In genomic region chr3:136584728-136585127, GRCh38 we compare ENCODE assay signal across 27 cellular contexts.
DNase-seq lines count a peak whose midpoint lies in the region; ATAC-seq and TF ChIP-seq lines count a peak whose summit lies in the region.
"Had no signal": no experiment of that assay in that cellular context is flagged by ENCODE, and none has a peak within 500 bp of the region (broad histone marks: within the 10 kb centered on the region; RNA-seq: fewer than 3 reads in every experiment).

No MANE protein-coding gene starts in this region.

- H3F3A ChIP-seq in PC-3 (ENCODE audit: low read length, unreplicated experiment): no peaks in the 10 kb centered on the region

- in situ Hi-C loops in GM13977 (cut with MboI; ENCODE audit: low pct_unique_long_range_greater_than_20kb, low sequenced_read_pairs, unreplicated experiment): no loop called here

- no peaks in the 10 kb centered on the region for H3K27me3 Mint-ChIP-seq in endodermal cell (ENCODE audit: insufficient read depth)
- no peaks in the 10 kb centered on the region for H3K27me3 Mint-ChIP-seq in activated T-helper 1 cell treated with anti-CD3 and anti-CD28 coated beads, Interleukin-12 subunit alpha, Interleukin-12 subunit beta, Interleukin-2, Interleukin-4 antibody, amounts not matched to agents 30 ng/mL and 10 ng/mL and 1 ng/mL, durations not matched to agents 14 hours and 24 hours and 36 hours (ENCODE audit: insufficient read depth)
- H3K27me3 Mint-ChIP-seq: activated CD4-positive, alpha-beta memory T cell treated with anti-CD3 and anti-CD28 coated beads for 36 hours; activated naive CD4-positive, alpha-beta T cell treated with anti-CD3 and anti-CD28 coated beads, Interleukin-2, amount 10 ng/mL, durations not matched to agents 7 days and 5 days; stimulated activated naive B cell treated with anti-CD40 and anti-IgM and Interleukin-4, amounts not matched to agents 10 μg/mL and 1 μg/mL and 100 μg/mL, for 72 hours had no signal

- no peaks in the 10 kb centered on the region for H4K20me1 ChIP-seq in PC-3 (ENCODE audit: low read length)
- H4K20me1 ChIP-seq in osteoblast (ENCODE audit: insufficient read depth, low read length): no peaks in the 10 kb centered on the region

- H3K4me2 ChIP-seq in PC-3 (ENCODE audit: low read length) (no peak overlapping the region), osteoblast (ENCODE audit: insufficient read depth, low read length) (no peak overlapping the region)
- H3K4me2 ChIP-seq: BLaER1 treated with 17β-estradiol and CSF1 and Interleukin-3, amounts not matched to agents 10 nM and 100 nM; PC-9 had no signal

- POLR2A ChIA-PET in PC-3 (lab: Charles Lee; ENCODE audit: unreplicated experiment): interaction anchor here (0.6 kb wide), 1 partner anchor 27 kb away, joined by 3 read pairs; no protein-coding TSS in a partner anchor

- H3K36me3 ChIP-seq in PC-3 (ENCODE audit: low read depth, low read length): no peaks in the 10 kb centered on the region
- H3K36me3 ChIP-seq in endodermal cell (ENCODE audit: control insufficient read depth, insufficient read depth, low read length): no peaks in the 10 kb centered on the region
- no peaks in the 10 kb centered on the region for H3K36me3 ChIP-seq in osteoblast (ENCODE audit: insufficient read depth, low read length)
- H3K36me3 ChIP-seq: adrenal gland, pancreas had no signal

- no peak overlapping the region for H3K9ac ChIP-seq in PC-3 (ENCODE audit: low read length)
- no peak overlapping the region for H3K9ac ChIP-seq in endodermal cell (ENCODE audit: extremely low read depth, low read length, poor library complexity, severe bottlenecking)
- H3K9ac ChIP-seq: BLaER1 treated with 17β-estradiol and CSF1 and Interleukin-3, amounts not matched to agents 10 nM and 100 nM had no signal

- H3K9me2 ChIP-seq in PC-3 (replicated peaks; ENCODE audit: low read length): no peaks in the 10 kb centered on the region

- H3K4me3 ChIP-seq in PC-3 (ENCODE audit: low read length) (no peak overlapping the region), endodermal cell (ENCODE audit: low read length) (no peak overlapping the region), osteoblast (ENCODE audit: insufficient read depth, low read length) (no peak overlapping the region)
- H3K4me3 ChIP-seq: adrenal gland; BLaER1 treated with 17β-estradiol and CSF1 and Interleukin-3, amounts not matched to agents 10 nM and 100 nM; body of pancreas; left ventricle myocardium inferior; pancreas; PC-9; SK-N-MC; upper lobe of left lung had no signal

- intact Hi-C loops in PC-3 (cut with micrococcal nuclease): no loop called here
- intact Hi-C loops in activated T-helper 1 cell treated with anti-CD3 and anti-CD28 coated beads, Interleukin-12 subunit alpha, Interleukin-12 subunit beta, Interleukin-2, Interleukin-4 antibody, amounts not matched to agents 30 ng/mL and 10 ng/mL and 1 ng/mL, durations not matched to agents 14 hours and 24 hours and 36 hours (cut with micrococcal nuclease): no loop called here

- peaks cover 1% of the 10 kb centered on the region for H3K9me3 Mint-ChIP-seq in endodermal cell
- no peaks in the 10 kb centered on the region for H3K9me3 Mint-ChIP-seq in activated T-helper 1 cell treated with anti-CD3 and anti-CD28 coated beads, Interleukin-12 subunit alpha, Interleukin-12 subunit beta, Interleukin-2, Interleukin-4 antibody, amounts not matched to agents 30 ng/mL and 10 ng/mL and 1 ng/mL, durations not matched to agents 14 hours and 24 hours and 36 hours
- H3K9me3 Mint-ChIP-seq: activated CD4-positive, alpha-beta memory T cell treated with anti-CD3 and anti-CD28 coated beads for 36 hours; activated naive CD4-positive, alpha-beta T cell treated with anti-CD3 and anti-CD28 coated beads, Interleukin-2, amount 10 ng/mL, durations not matched to agents 7 days and 5 days; neural crest cell; stimulated activated naive B cell treated with anti-CD40 and anti-IgM and Interleukin-4, amounts not matched to agents 10 μg/mL and 1 μg/mL and 100 μg/mL, for 72 hours had no signal

- H3K9me3 ChIP-seq in PC-3 (ENCODE audit: low read length): no peaks in the 10 kb centered on the region
- H3K9me3 ChIP-seq in endodermal cell (ENCODE audit: control insufficient read depth, low read length): peaks cover 5% of the 10 kb centered on the region
- H3K9me3 ChIP-seq in osteoblast (ENCODE audit: low read depth, low read length): no peaks in the 10 kb centered on the region
- H3K9me3 ChIP-seq: adrenal gland; BLaER1 treated with 17β-estradiol and CSF1 and Interleukin-3, amounts not matched to agents 10 nM and 100 nM; body of pancreas; left ventricle myocardium inferior; pancreas; upper lobe of left lung had no signal

- TF ChIP-seq CTCF in GM13977 (IDR thresholded peaks at IDR 0.05; ENCODE audit: extremely low read depth, insufficient read depth, missing control alignments) (no peak), PC-3 (conservative IDR thresholded peaks at IDR 0.05; ENCODE audit: low read depth, low read length) (no peak), endodermal cell (conservative IDR thresholded peaks at IDR 0.05) (no peak), osteoblast (IDR thresholded peaks at IDR 0.05; ENCODE audit: extremely low read depth, low read depth, low read length) (no peak)

- H3K27ac Mint-ChIP-seq in endodermal cell: peak overlapping the region; percentile 28
- no peak overlapping the region for H3K27ac Mint-ChIP-seq in activated T-helper 1 cell treated with anti-CD3 and anti-CD28 coated beads, Interleukin-12 subunit alpha, Interleukin-12 subunit beta, Interleukin-2, Interleukin-4 antibody, amounts not matched to agents 30 ng/mL and 10 ng/mL and 1 ng/mL, durations not matched to agents 14 hours and 24 hours and 36 hours
- H3K27ac Mint-ChIP-seq: activated CD4-positive, alpha-beta memory T cell treated with anti-CD3 and anti-CD28 coated beads for 36 hours; activated naive CD4-positive, alpha-beta T cell treated with anti-CD3 and anti-CD28 coated beads, Interleukin-2, amount 10 ng/mL, durations not matched to agents 7 days and 5 days; stimulated activated naive B cell treated with anti-CD40 and anti-IgM and Interleukin-4, amounts not matched to agents 10 μg/mL and 1 μg/mL and 100 μg/mL, for 72 hours had no signal

- H3K4me3 Mint-ChIP-seq in endodermal cell: no peak overlapping the region
- H3K4me3 Mint-ChIP-seq in activated T-helper 1 cell treated with anti-CD3 and anti-CD28 coated beads, Interleukin-12 subunit alpha, Interleukin-12 subunit beta, Interleukin-2, Interleukin-4 antibody, amounts not matched to agents 30 ng/mL and 10 ng/mL and 1 ng/mL, durations not matched to agents 14 hours and 24 hours and 36 hours: no peak overlapping the region
- H3K4me3 Mint-ChIP-seq: activated CD4-positive, alpha-beta memory T cell treated with anti-CD3 and anti-CD28 coated beads for 36 hours; activated naive CD4-positive, alpha-beta T cell treated with anti-CD3 and anti-CD28 coated beads, Interleukin-2, amount 10 ng/mL, durations not matched to agents 7 days and 5 days; neural crest cell; stimulated activated naive B cell treated with anti-CD40 and anti-IgM and Interleukin-4, amounts not matched to agents 10 μg/mL and 1 μg/mL and 100 μg/mL, for 72 hours had no signal

- BruUV-seq in PC-3 (replicated peaks; lab: Mats Ljungman, UMichigan): no TSS peak

- H3K36me3 Mint-ChIP-seq in endodermal cell (ENCODE audit: low read depth): peaks cover 18% of the 10 kb centered on the region
- peaks cover 20% of the 10 kb centered on the region for H3K36me3 Mint-ChIP-seq in activated T-helper 1 cell treated with anti-CD3 and anti-CD28 coated beads, Interleukin-12 subunit alpha, Interleukin-12 subunit beta, Interleukin-2, Interleukin-4 antibody, amounts not matched to agents 30 ng/mL and 10 ng/mL and 1 ng/mL, durations not matched to agents 14 hours and 24 hours and 36 hours (ENCODE audit: low read depth)

- H3K27me3 ChIP-seq in PC-3 (ENCODE audit: low read length) (no peaks in the 10 kb centered on the region), endodermal cell (ENCODE audit: control insufficient read depth, insufficient read depth, low read length, poor library complexity, severe bottlenecking) (no peaks in the 10 kb centered on the region), osteoblast (ENCODE audit: insufficient read depth, low read length) (no peaks in the 10 kb centered on the region)
- H3K27me3 ChIP-seq: adrenal gland; BLaER1 treated with 17β-estradiol and CSF1 and Interleukin-3, amounts not matched to agents 10 nM and 100 nM; body of pancreas; pancreas; upper lobe of left lung had no signal

- no peaks in the 10 kb centered on the region for H3K4me1 ChIP-seq in PC-3 (ENCODE audit: insufficient read depth, low read length)
- H3K4me1 ChIP-seq in endodermal cell (ENCODE audit: control insufficient read depth, insufficient read depth, low read length): peaks cover 3% of the 10 kb centered on the region
- H3K4me1 ChIP-seq in osteoblast (ENCODE audit: insufficient read depth, low read length): no peaks in the 10 kb centered on the region
- H3K4me1 ChIP-seq: BLaER1 treated with 17β-estradiol and CSF1 and Interleukin-3, amounts not matched to agents 10 nM and 100 nM; body of pancreas; left ventricle myocardium inferior; upper lobe of left lung had no signal

- ATAC-seq in PC-3 (peak; percentile 43; the same call in 1 of the 2 replicates), HG03460 (IDR thresholded peaks at IDR 0.05; ENCODE audit: unreplicated experiment) (no peak)
- ATAC-seq: body of pancreas; pancreas; stimulated activated naive B cell treated with anti-CD40 and anti-IgM and Interleukin-4, amounts not matched to agents 10 μg/mL and 1 μg/mL and 100 μg/mL, for 72 hours had no signal

- peaks cover 33% of the 10 kb centered on the region for H3K4me1 Mint-ChIP-seq in endodermal cell
- H3K4me1 Mint-ChIP-seq in activated T-helper 1 cell treated with anti-CD3 and anti-CD28 coated beads, Interleukin-12 subunit alpha, Interleukin-12 subunit beta, Interleukin-2, Interleukin-4 antibody, amounts not matched to agents 30 ng/mL and 10 ng/mL and 1 ng/mL, durations not matched to agents 14 hours and 24 hours and 36 hours (ENCODE audit: low read depth): no peaks in the 10 kb centered on the region
- H3K4me1 Mint-ChIP-seq: activated naive CD4-positive, alpha-beta T cell treated with anti-CD3 and anti-CD28 coated beads, Interleukin-2, amount 10 ng/mL, durations not matched to agents 7 days and 5 days; neural crest cell; stimulated activated naive B cell treated with anti-CD40 and anti-IgM and Interleukin-4, amounts not matched to agents 10 μg/mL and 1 μg/mL and 100 μg/mL, for 72 hours had no signal

- no peaks in the 10 kb centered on the region for H3K79me2 ChIP-seq in PC-3 (ENCODE audit: low read length)
- H3K79me2 ChIP-seq in osteoblast (ENCODE audit: insufficient read depth, low read length): peaks cover 8% of the 10 kb centered on the region

- no peak overlapping the region for H2AFZ ChIP-seq in PC-3 (ENCODE audit: low read length)
- no peak overlapping the region for H2AFZ ChIP-seq in osteoblast (ENCODE audit: low read length)
- H2AFZ ChIP-seq: PC-9 had no signal

- CTCF ChIA-PET in PC-3 (lab: Charles Lee): no interaction called here

- peak; percentile 17 for DNase-seq in GM13977 (ENCODE audit: low spot score)
- no peak for DNase-seq in PC-3
- DNase-seq in endodermal cell: no peak
- peak; percentile 50 for DNase-seq in osteoblast (ENCODE audit: insufficient read length, low spot score, missing footprints)
- DNase-seq in DMS114 treated with DMSO at 0.1 percent for 48 hours (lab: John Stamatoyannopoulos, UW; ENCODE audit: unreplicated experiment): no peak
- DNase-seq in activated T-helper 1 cell treated with anti-CD3 and anti-CD28 coated beads, Interleukin-12 subunit alpha, Interleukin-12 subunit beta, Interleukin-2, Interleukin-4 antibody, amounts not matched to agents 30 ng/mL and 10 ng/mL and 1 ng/mL, durations not matched to agents 14 hours and 24 hours and 36 hours (ENCODE audit: low spot score): no peak
- DNase-seq: activated CD4-positive, alpha-beta memory T cell treated with anti-CD3 and anti-CD28 coated beads for 36 hours; activated naive CD4-positive, alpha-beta T cell treated with anti-CD3 and anti-CD28 coated beads, Interleukin-2, amount 10 ng/mL, durations not matched to agents 7 days and 5 days; adrenal gland; body of pancreas; glutamatergic neuron; KBM-7; left ventricle myocardium inferior; mesendoderm; NCI-H1092 treated with DMSO at 0.1 percent for 48 hours; NCI-H187 treated with DMSO at 0.1 percent for 48 hours; NCI-H2171 treated with DMSO at 0.1 percent for 48 hours; NCI-H524 treated with DMSO at 0.1 percent for 48 hours; pancreas; PC-9; retina; stimulated activated naive B cell treated with anti-CD40 and anti-IgM and Interleukin-4, amounts not matched to agents 10 μg/mL and 1 μg/mL and 100 μg/mL, for 72 hours; upper lobe of left lung had no signal

- no peak overlapping the region for H3K27ac ChIP-seq in PC-3 (ENCODE audit: low read length)
- H3K27ac ChIP-seq in endodermal cell (ENCODE audit: low read depth, low read length): no peak overlapping the region
- H3K27ac ChIP-seq in osteoblast (ENCODE audit: low read depth, low read length): no peak overlapping the region
- H3K27ac ChIP-seq: adrenal gland; BLaER1 treated with 17β-estradiol and CSF1 and Interleukin-3, amounts not matched to agents 10 nM and 100 nM; body of pancreas; left ventricle myocardium inferior; pancreas; PC-9; SK-N-MC; upper lobe of left lung had no signal

Comparison
In these comparisons a context has a peak if more than half of its experiments do, and no peak if none do; other contexts are left out.
1. DNase-seq: peak in GM13977 (single experiment) and osteoblast (single experiment); none in PC-3 (single experiment), endodermal cell (single experiment), DMS114 treated with DMSO at 0.1 percent for 48 hours (single experiment) and activated T-helper 1 cell treated with anti-CD3 and anti-CD28 coated beads, Interleukin-12 subunit alpha, Interleukin-12 subunit beta, Interleukin-2, Interleukin-4 antibody, amounts not matched to agents 30 ng/mL and 10 ng/mL and 1 ng/mL, durations not matched to agents 14 hours and 24 hours and 36 hours (single experiment).